Comparison of ENCODE assay signal across 18 cellular contexts in the genomic region with DNA sequence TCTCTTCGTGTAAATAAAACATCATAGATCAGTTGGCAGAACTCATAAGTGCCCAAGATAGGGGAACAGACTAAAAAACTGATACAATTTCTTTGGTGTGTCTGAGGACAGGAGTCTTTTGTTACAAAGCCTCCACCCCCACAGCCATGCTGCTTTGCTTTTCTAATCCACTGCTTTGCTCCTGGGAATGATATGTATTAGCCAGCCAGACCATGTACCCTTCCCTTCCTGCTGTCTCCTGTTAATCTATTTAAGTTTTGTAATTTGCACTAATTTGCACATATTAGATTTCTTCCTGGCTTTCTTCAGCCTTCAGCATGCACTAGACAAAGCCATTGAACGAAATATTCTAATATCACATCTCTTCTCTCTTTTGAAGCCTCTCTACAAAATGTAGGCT.
"Had no signal": no experiment of that assay in that cellular context is flagged by ENCODE, and none has a peak within 500 bp of the region (broad histone marks: within the 10 kb centered on the region; RNA-seq: fewer than 3 reads in every experiment).

No MANE protein-coding gene starts in this region.

- H3K36me3 Mint-ChIP-seq: type B pancreatic cell had no signal

- H3K4me2 ChIP-seq: smooth muscle cell had no signal

- H3K27me3 ChIP-seq: dorsolateral prefrontal cortex, heart left ventricle, ovary, thyroid gland had no signal

- H3K4me3 Mint-ChIP-seq: naive thymus-derived CD4-positive, alpha-beta T cell; type B pancreatic cell had no signal

- H3K4me1 Mint-ChIP-seq: naive thymus-derived CD4-positive, alpha-beta T cell had no signal

- H3K9me3 Mint-ChIP-seq: type B pancreatic cell had no signal

- H3K4me3 ChIP-seq: dorsolateral prefrontal cortex, heart left ventricle, ovary, smooth muscle cell, thyroid gland had no signal

- ATAC-seq: heart left ventricle; left colon; naive thymus-derived CD4-positive, alpha-beta T cell; right cardiac atrium had no signal

- H3K9me3 ChIP-seq: heart left ventricle, ovary, thyroid gland had no signal

- H3K4me1 ChIP-seq: thyroid gland had no signal

- H3K27ac Mint-ChIP-seq: naive thymus-derived CD4-positive, alpha-beta T cell; type B pancreatic cell had no signal

- H3K27me3 Mint-ChIP-seq: naive thymus-derived CD4-positive, alpha-beta T cell; type B pancreatic cell had no signal

- H3K27ac ChIP-seq: dorsolateral prefrontal cortex, heart left ventricle, ovary, thyroid gland had no signal

- H3K36me3 ChIP-seq: heart left ventricle, ovary, thyroid gland had no signal

- FAIRE-seq: urothelium cell line had no signal

- DNase-seq: cortex of kidney; dorsolateral prefrontal cortex; effector CD8-positive, alpha-beta T cell; foreskin melanocyte; heart left ventricle; hippocampal formation; left colon; mesendoderm; naive thymus-derived CD4-positive, alpha-beta T cell; nucleus accumbens; ovary; right cardiac atrium; stimulated activated CD4-positive, alpha-beta T cell treated with anti-CD3 and anti-CD28 coated beads, Interleukin-2, amount 100 ng/mL, for 48 hours; stimulated activated naive CD4-positive, alpha-beta T cell treated with Interleukin-2 at 50 U/mL for 16 hours; thyroid gland had no signal
